In genomic region chr5:131263648-131264452, GRCh38 we compare ENCODE assay signal across 8 cellular contexts. TPM values are rescaled to one million over a fixed set of nuclear protein-coding genes. Genes with fewer than 3 reads are reported as not detected.
DNase-seq lines count a peak whose midpoint lies in the region; ATAC-seq and TF ChIP-seq lines count a peak whose summit lies in the region.

CDC42SE2 (plus strand) TSS chr5:131264053; CDS start chr5:131359494, 95,441 bp downstream.

- intact Hi-C loops in testis (cut with DNase I; ENCODE audit: low total_unique reads): loop anchor here (10.0 kb wide), 1 partner anchor 99 kb away; the partner anchor contains the start of gene HINT1

- peak within 1 kb of the TSS; percentile 94 to 97 for H3K27ac Mint-ChIP-seq in activated naive CD4-positive, alpha-beta T cell treated with anti-CD3 and anti-CD28 coated beads, Interleukin-2, amount 50 U/mL, for 72 hours

- peaks cover 19% of the 10 kb centered on the region for H4K20me1 ChIP-seq in Loucy (ENCODE audit: insufficient read depth, low read length, poor library complexity, severe bottlenecking)
- H4K20me1 ChIP-seq in osteoblast (ENCODE audit: insufficient read depth, low read length): peaks cover 13% of the 10 kb centered on the region

- H3K4me3 ChIP-seq in Loucy (ENCODE audit: low read length, poor library complexity, severe bottlenecking): peak within 1 kb of the TSS; percentile 78
- H3K4me3 ChIP-seq in osteoblast (ENCODE audit: insufficient read depth, low read length): peak within 1 kb of the TSS; percentile 98
- peak within 1 kb of the TSS; percentile 95 to 96 for H3K4me3 ChIP-seq in testis

- H3K27ac ChIP-seq in osteoblast (ENCODE audit: low read depth, low read length) (peak within 1 kb of the TSS; percentile 73), testis (peak within 1 kb of the TSS; percentile 95)

- H3K79me2 ChIP-seq in Loucy (ENCODE audit: insufficient read depth, low read length): peaks cover 61% of the 10 kb centered on the region
- peaks cover 45% of the 10 kb centered on the region for H3K79me2 ChIP-seq in osteoblast (ENCODE audit: insufficient read depth, low read length)

- 0% methylated on average over 15 to 65 of the region's 97 CpGs for WGBS in testis, 2 donors

- H3K27me3 ChIP-seq in Loucy (ENCODE audit: insufficient read depth, low read length, poor library complexity, severe bottlenecking) (no peaks in the 10 kb centered on the region), osteoblast (ENCODE audit: insufficient read depth, low read length) (no peaks in the 10 kb centered on the region), testis (no peaks in the 10 kb centered on the region)

- H3K9me2 ChIP-seq in Loucy (replicated peaks; ENCODE audit: low read depth, low read length): no peaks in the 10 kb centered on the region

- H3K9me3 ChIP-seq in Loucy (ENCODE audit: insufficient read depth, low read depth, low read length) (no peaks in the 10 kb centered on the region), osteoblast (ENCODE audit: low read depth, low read length) (no peaks in the 10 kb centered on the region), testis (no peaks in the 10 kb centered on the region)

- H2AFZ ChIP-seq in Loucy (ENCODE audit: low read length) (peak within 1 kb of the TSS; percentile 43; the same call in 1 of the 2 replicates), osteoblast (ENCODE audit: low read length) (peak within 1 kb of the TSS; percentile 97)

- DNase-seq in G401 (ENCODE audit: low spot score) (peak; percentile 82), H4 (ENCODE audit: low spot score) (peak; percentile 78), SK-N-DZ (ENCODE audit: low spot score) (peak; percentile 85), glomerular endothelial cell (ENCODE audit: extremely low read depth, low read depth, low spot score) (no peak), osteoblast (ENCODE audit: insufficient read length, low spot score, missing footprints) (peak; percentile 97), testis (peak; percentile 89)
- DNase-seq in activated naive CD4-positive, alpha-beta T cell treated with anti-CD3 and anti-CD28 coated beads, Interleukin-2, amount 50 U/mL, for 72 hours (ENCODE audit: low spot score in 2 of 2): peak; percentile 87 to 89

- in situ Hi-C loops in G401 (cut with HindIII; ENCODE audit: low sequenced_read_pairs): no loop called here

- H3K4me1 ChIP-seq in Loucy (ENCODE audit: insufficient read depth, low read length, poor library complexity, severe bottlenecking) (peaks cover 27% of the 10 kb centered on the region), osteoblast (ENCODE audit: insufficient read depth, low read length) (peaks cover 19% of the 10 kb centered on the region), testis (peaks cover 14% of the 10 kb centered on the region)

- peak; percentile 89 to 90 for ATAC-seq in activated naive CD4-positive, alpha-beta T cell treated with anti-CD3 and anti-CD28 coated beads, Interleukin-2, amount 50 U/mL, for 72 hours

- TF ChIP-seq POLR2A in testis (IDR thresholded peaks at IDR 0.05): peak; percentile 61

- peak within 1 kb of the TSS; percentile 88 for H3K9ac ChIP-seq in Loucy (ENCODE audit: low read depth, low read length, poor library complexity, severe bottlenecking)

- peak within 1 kb of the TSS; percentile 86 for H3K4me2 ChIP-seq in Loucy (ENCODE audit: low read depth, low read length, poor library complexity, severe bottlenecking)
- H3K4me2 ChIP-seq in osteoblast (ENCODE audit: insufficient read depth, low read length): peak within 1 kb of the TSS; percentile 99

- H3K9me3 Mint-ChIP-seq in activated naive CD4-positive, alpha-beta T cell treated with anti-CD3 and anti-CD28 coated beads, Interleukin-2, amount 50 U/mL, for 72 hours: no peaks in the 10 kb centered on the region

- peaks cover 13 to 25% of the 10 kb centered on the region in 2 donors for H3K36me3 Mint-ChIP-seq in activated naive CD4-positive, alpha-beta T cell treated with anti-CD3 and anti-CD28 coated beads, Interleukin-2, amount 50 U/mL, for 72 hours

- H3K36me3 ChIP-seq in Loucy (ENCODE audit: insufficient read depth, low read length): no peaks in the 10 kb centered on the region
- no peaks in the 10 kb centered on the region for H3K36me3 ChIP-seq in osteoblast (ENCODE audit: insufficient read depth, low read length)
- H3K36me3 ChIP-seq in testis (ENCODE audit: low read depth, missing control alignments): no peaks in the 10 kb centered on the region

- H3F3A ChIP-seq in Loucy (ENCODE audit: low read depth): no peaks in the 10 kb centered on the region

- no peak for TF ChIP-seq CTCF in Loucy (conservative IDR thresholded peaks at IDR 0.05; ENCODE audit: low read length)
- TF ChIP-seq CTCF in osteoblast (IDR thresholded peaks at IDR 0.05; ENCODE audit: extremely low read depth, low read depth, low read length): no peak
- no peak for TF ChIP-seq CTCF in testis (IDR thresholded peaks at IDR 0.05)

RNA-seq across cellular contexts. Expression of gene CDC42SE2, which starts in this region (rescaled TPM):
- 30.0 and 53.1 TPM in 2 replicates for total RNA-seq in G401 (2014; rRNA removed; shearing (Covaris generic))
- total RNA-seq in H4 (2014; rRNA removed; shearing (Covaris generic)): 28.7 and 36.7 TPM in 2 replicates
- 13.8 and 14.2 TPM in 2 replicates for polyA plus RNA-seq in SK-N-DZ (2014; cell fraction: cytosol; rRNA removed)
- polyA plus RNA-seq in SK-N-DZ (2014; cell fraction: nucleus; rRNA removed): 9.7 TPM in 2 replicates
- total RNA-seq in activated naive CD4-positive, alpha-beta T cell treated with anti-CD3 and anti-CD28 coated beads, Interleukin-2, amount 50 U/mL, for 72 hours: 100 to 1,000 TPM in 1 of 2 donors, 10 to 100 TPM in 1; 84.6 to 102 TPM
- total RNA-seq in glomerular endothelial cell (19.1 and 26.0 TPM in 2 replicates), osteoblast (22.8 and 24.8 TPM in 2 replicates), testis (10 to 100 TPM; 67.1 to 72.8 TPM)
- polyA plus RNA-seq in testis (ENCODE audit: insufficient read depth, low read depth, low replicate concordance): 57.6 TPM
